In the genomic region with DNA sequence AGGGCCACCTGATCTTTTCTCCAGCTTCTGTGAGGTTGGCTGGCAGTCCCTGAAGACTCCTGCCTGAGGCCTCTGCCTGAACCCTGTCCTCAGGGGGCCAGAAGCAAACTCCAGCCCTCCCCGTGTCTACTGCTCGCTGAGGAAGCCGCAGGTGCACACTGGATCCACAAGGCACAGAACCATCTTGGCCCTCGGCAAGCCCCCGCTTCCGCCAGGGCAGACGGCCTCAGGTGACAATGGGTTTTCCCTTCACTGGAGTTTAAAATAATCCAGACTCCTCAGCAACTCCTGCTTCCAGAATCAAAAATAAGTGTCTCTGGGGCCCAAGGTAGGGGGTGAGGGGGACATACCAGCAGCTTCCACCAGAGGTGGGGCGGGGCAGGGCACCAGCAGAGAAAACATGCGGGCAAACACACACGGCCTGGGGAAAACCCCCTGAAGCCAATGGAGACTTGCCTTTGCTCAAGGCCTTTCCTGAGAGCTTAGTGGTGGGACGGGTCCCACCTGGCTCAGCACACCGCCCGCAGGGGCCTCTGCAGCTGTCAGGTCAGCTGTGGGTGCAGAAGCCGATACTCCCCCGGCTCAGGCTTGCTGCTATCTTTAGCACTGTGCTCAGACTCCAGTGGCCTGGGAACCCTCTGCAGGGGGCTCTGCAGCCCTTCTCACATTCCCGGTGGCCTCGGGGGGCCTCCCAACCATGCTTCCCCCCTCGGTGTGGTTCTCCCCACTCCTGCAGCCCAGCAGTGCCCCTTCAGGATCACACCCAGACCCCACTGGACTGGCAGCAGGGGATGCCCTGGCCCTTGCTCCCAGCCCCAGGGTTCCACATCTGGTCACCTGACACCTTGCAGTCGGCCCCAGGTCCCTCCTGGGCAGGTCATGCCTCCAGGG, we compare ENCODE assay signal across 9 cellular contexts. TPM values are rescaled to one million over a fixed set of nuclear protein-coding genes. Genes with fewer than 3 reads are reported as not detected.
DNase-seq lines count a peak whose midpoint lies in the region; ATAC-seq, FAIRE-seq and TF ChIP-seq lines count a peak whose summit lies in the region.
"Had no signal": no experiment of that assay in that cellular context is flagged by ENCODE, and none has a peak within 500 bp of the region (broad histone marks: within the 10 kb centered on the region; RNA-seq: fewer than 3 reads in every experiment).

No MANE protein-coding gene starts in this region.

- TF ChIP-seq CTCF in kidney (IDR thresholded peaks at IDR 0.05; ENCODE audit: borderline replicate concordance, extremely low read depth, insufficient read depth) = no peak

- ATAC-seq in GM19438 (IDR thresholded peaks at IDR 0.05; ENCODE audit: low read depth, unreplicated experiment) = peak; percentile 31
- ATAC-seq in GM21381 (IDR thresholded peaks at IDR 0.05; ENCODE audit: unreplicated experiment) = no peak

- no peak overlapping the region for H3K4me3 ChIP-seq in kidney (ENCODE audit: low read length in 2 of 2)

- H3K27ac ChIP-seq in kidney (ENCODE audit: low read depth in 2 of 2, low read length in 2 of 2) = no peak overlapping the region

- H3K4me1 ChIP-seq in kidney (ENCODE audit: control insufficient read depth in 1 of 2, insufficient read depth in 1 of 2, low read depth in 1 of 2, low read length in 2 of 2) = peaks cover 0 to 21% of the 10 kb centered on the region in 2 donors

- no peak overlapping the region for H3K9ac ChIP-seq in kidney (ENCODE audit: low read length in 2 of 2)

- intact Hi-C loops in kidney (cut with DNase I) = no loop called here

- H3K9me3 ChIP-seq in kidney (ENCODE audit: control insufficient read depth in 1 of 2, low read length in 2 of 2) = no peaks in the 10 kb centered on the region

- H3K36me3 ChIP-seq in kidney (ENCODE audit: control insufficient read depth in 1 of 2, insufficient read depth in 2 of 2, low read length in 2 of 2) = peaks cover 8 to 9% of the 10 kb centered on the region in 2 donors

- DNase-seq in COLO668 (lab: John Stamatoyannopoulos, UW; ENCODE audit: unreplicated experiment) (peak; percentile 20), LHCN-M2 (ENCODE audit: low read depth) (peak; percentile 35), kidney (peak; percentile 74), NCI-H1048 (lab: John Stamatoyannopoulos, UW) (no peak), NCI-H2081 (lab: John Stamatoyannopoulos, UW) (no peak), glomerular visceral epithelial cell (ENCODE audit: extremely low spot score) (no peak)
- DNase-seq: NK-92 treated with Interleukin-12 subunit alpha and Interleukin-12 subunit beta, amount 100 ng/mL, for 24 hours had no signal

- no peak for FAIRE-seq in kidney (lab: Jason Lieb, UNC)

RNA-seq across cellular contexts. Expression of a gene that starts 1.9 kb away (rescaled TPM):
- total RNA-seq in LHCN-M2 (2014; rRNA removed) = 8.1 and 10.4 TPM in 2 replicates
- polyA plus RNA-seq in LHCN-M2 (2012) = 23.0 TPM
- total RNA-seq in kidney = 17.9 TPM
- polyA plus RNA-seq in kidney (ENCODE audit: insufficient read depth, low read depth, low replicate concordance) = 29.6 TPM

RNA-seq across cellular contexts. Expression of a gene that starts 2.1 kb away (rescaled TPM):
- total RNA-seq in LHCN-M2 (2014; rRNA removed) = 54.2 and 67.9 TPM in 2 replicates
- polyA plus RNA-seq in LHCN-M2 (2012) = 1,170 TPM
- 248 TPM for total RNA-seq in kidney
- polyA plus RNA-seq in kidney (ENCODE audit: insufficient read depth, low read depth, low replicate concordance) = 1,928 TPM

RNA-seq across cellular contexts. Expression of a gene that starts 12.7 kb away (rescaled TPM):
- total RNA-seq in LHCN-M2 (2014; rRNA removed) = 0.17 TPM in 1 of 2 replicates, not detected in the other
- 0.33 TPM for polyA plus RNA-seq in LHCN-M2 (2012)
- 18.2 TPM for total RNA-seq in kidney
- 12.6 TPM for polyA plus RNA-seq in kidney (ENCODE audit: insufficient read depth, low read depth, low replicate concordance)

RNA-seq across cellular contexts. Expression of a gene that starts 29.4 kb away (rescaled TPM):
- total RNA-seq in LHCN-M2 (2014; rRNA removed) = 66.3 and 69.6 TPM in 2 replicates
- polyA plus RNA-seq in LHCN-M2 (2012) = 26.8 TPM
- 59.6 TPM for total RNA-seq in kidney
- 21.7 TPM for polyA plus RNA-seq in kidney (ENCODE audit: insufficient read depth, low read depth, low replicate concordance)

RNA-seq across cellular contexts. Expression of a gene that starts 50.9 kb away (rescaled TPM):
- total RNA-seq in LHCN-M2 (2014; rRNA removed) = 0.06 and 0.29 TPM in 2 replicates
- 0.19 TPM for polyA plus RNA-seq in LHCN-M2 (2012)
- 10.7 TPM for total RNA-seq in kidney
- 10.8 TPM for polyA plus RNA-seq in kidney (ENCODE audit: insufficient read depth, low read depth, low replicate concordance)

Comparison
In these comparisons a context has a peak if more than half of its experiments do, and no peak if none do; other contexts are left out.
1. DNase-seq: peak in COLO668 (single experiment), LHCN-M2 (single experiment) and kidney (single experiment); none in NCI-H1048 (single experiment), NCI-H2081 (0 of 2) and glomerular visceral epithelial cell (single experiment).
2. RNA of a gene that starts 12.7 kb away (total RNA-seq): 18.2 TPM in kidney (single experiment); 0.17 TPM in LHCN-M2; every median in the first group is over 10 times any median in the second.